7 cellular contexts compared by ENCODE assay signal in the genomic region with DNA sequence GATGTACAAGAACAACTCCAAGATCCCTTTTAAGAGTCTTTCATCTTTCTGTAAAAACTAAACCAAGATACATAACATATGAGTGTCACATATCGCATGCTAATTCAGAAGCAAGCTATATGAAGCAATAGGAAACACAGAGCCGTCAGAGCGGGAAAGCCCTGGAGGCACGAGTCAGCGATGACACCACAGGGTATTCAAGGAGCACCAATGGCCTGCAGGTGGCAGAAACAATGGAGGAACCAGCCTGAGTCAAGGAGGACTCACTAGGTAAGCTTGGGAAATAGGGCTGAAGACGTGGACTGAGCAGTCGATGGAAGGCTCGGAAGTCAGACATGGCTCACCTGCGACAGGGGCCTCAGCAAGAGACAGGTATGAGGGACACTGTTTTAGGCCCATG.
DNase-seq lines count a peak whose midpoint lies in the region; ATAC-seq lines count a peak whose summit lies in the region.

No MANE protein-coding gene starts in this region.

- H3K4me2 ChIP-seq in neuronal stem cell (ENCODE audit: insufficient read depth, low read length, poor library complexity, severe bottlenecking), result no peak overlapping the region

- no peak overlapping the region for H3K18ac ChIP-seq in neuronal stem cell (ENCODE audit: low read length)

- H3K27ac ChIP-seq in caudate nucleus (ENCODE audit: low read depth, low read length) (peak overlapping the region; percentile 32), neuronal stem cell (replicated peaks; ENCODE audit: low read length) (no peak overlapping the region)

- H3K79me1 ChIP-seq in neuronal stem cell (ENCODE audit: low read depth, low read length), result peaks cover 2% of the 10 kb centered on the region

- no peak overlapping the region for H2BK120ac ChIP-seq in neuronal stem cell (ENCODE audit: low read depth, low read length)

- no peak overlapping the region for H3K23ac ChIP-seq in neuronal stem cell (ENCODE audit: low read depth, low read length, poor library complexity)

- ATAC-seq in HG02885 (IDR thresholded peaks at IDR 0.05; ENCODE audit: poor library complexity, unreplicated experiment), result peak; percentile 37
- no peak for ATAC-seq in GM18498 (IDR thresholded peaks at IDR 0.05; ENCODE audit: unreplicated experiment)

- H3K4me3 ChIP-seq in neuronal stem cell (ENCODE audit: low read length in 2 of 2), result no peak overlapping the region

- WGBS in neuronal stem cell (ENCODE audit: extremely low coverage in 2 of 2, insufficient read length in 2 of 2, insufficient replicate concordance in 1 of 2), 2 donors, result no CpG with 5 or more reads among the region's 9 CpGs

- no peak overlapping the region for H2BK5ac ChIP-seq in neuronal stem cell (ENCODE audit: low read length)

- H3K27me3 ChIP-seq in neuronal stem cell (ENCODE audit: control insufficient read depth in 3 of 3, insufficient read depth in 3 of 3, low read depth in 1 of 3, low read length in 3 of 3), result no peaks in the 10 kb centered on the region

- no peak overlapping the region for H3K9ac ChIP-seq in neuronal stem cell (ENCODE audit: low read depth, low read length, poor library complexity)

- H2AK5ac ChIP-seq in neuronal stem cell (ENCODE audit: low read depth, low read length), result no peak overlapping the region

- peak in 4 of 5 donors; percentile 56 to 70 (median 61) for DNase-seq in T-helper 1 cell
- DNase-seq in caudate nucleus (lab: John Stamatoyannopoulos, UW), result peak in 1 of 61 donors; percentile 26
- DNase-seq in neuronal stem cell (ENCODE audit: low spot score), result no peak
- DNase-seq in NCI-H82 treated with DMSO at 0.1 percent for 48 hours (lab: John Stamatoyannopoulos, UW; ENCODE audit: unreplicated experiment), result no peak
- DNase-seq in occipital lobe (lab: John Stamatoyannopoulos, UW), result no peak

- H2BK15ac ChIP-seq in neuronal stem cell (ENCODE audit: low read length), result no peak overlapping the region

- no peak overlapping the region for H4K8ac ChIP-seq in neuronal stem cell (ENCODE audit: low read depth, low read length)

- no peaks in the 10 kb centered on the region for H3K9me3 ChIP-seq in neuronal stem cell (replicated peaks in 1 of 2; ENCODE audit: control insufficient read depth in 2 of 2, insufficient read depth in 1 of 2, low read depth in 1 of 2, low read length in 2 of 2)

- H3K14ac ChIP-seq in neuronal stem cell (ENCODE audit: low read length), result peak overlapping the region; percentile 42

- no peak overlapping the region for H2BK12ac ChIP-seq in neuronal stem cell (ENCODE audit: low read length)

- no peaks in the 10 kb centered on the region for H3K36me3 ChIP-seq in neuronal stem cell (replicated peaks in 1 of 2; ENCODE audit: control insufficient read depth in 2 of 2, insufficient read depth in 2 of 2, low read length in 2 of 2)

- peaks cover 12 to 31% of the 10 kb centered on the region in 2 donors for H3K4me1 ChIP-seq in neuronal stem cell (ENCODE audit: control insufficient read depth in 2 of 2, insufficient read depth in 1 of 2, low read depth in 1 of 2, low read length in 2 of 2)

- no peak overlapping the region for H2AFZ ChIP-seq in neuronal stem cell (ENCODE audit: low read length)

- H4K91ac ChIP-seq in neuronal stem cell (ENCODE audit: low read depth, low read length, poor library complexity), result no peak overlapping the region

- no peak overlapping the region for H3K4ac ChIP-seq in neuronal stem cell (ENCODE audit: low read length)

Comparison
In these comparisons a context has a peak if more than half of its experiments do, and no peak if none do; other contexts are left out.
1. DNase-seq: peak in T-helper 1 cell (4 of 5); none in neuronal stem cell (single experiment), NCI-H82 treated with DMSO at 0.1 percent for 48 hours (single experiment) and occipital lobe (single experiment).